ENCODE assay signal across 1 cellular context in genomic region chr4:6732441-6733357, GRCh38.
TF ChIP-seq lines count a peak whose summit lies in the region.

No MANE protein-coding gene starts in this region.

TF ChIP-seq in H1, 55 proteins besides CTCF, POLR2A, EP300 and RAD21:
- TF ChIP-seq BACH1 (IDR thresholded peaks at IDR 0.05; ENCODE audit: low read length), result peak; percentile 71; the same call in 1 of the 2 replicates
- TF ChIP-seq MAFK (IDR thresholded peaks at IDR 0.05; ENCODE audit: low read depth, low read length), result peak; percentile 37; the same call in 1 of the 2 replicates
- TF ChIP-seq TAF7 (optimal IDR thresholded peaks at IDR 0.05; ENCODE audit: borderline replicate concordance, low read depth, low read length), result no peak
- TF ChIP-seq SAP30 (IDR thresholded peaks at IDR 0.05; ENCODE audit: insufficient read depth, insufficient replicate concordance, low read length), result no peak
